29 cellular contexts compared by ENCODE assay signal in the genomic region with DNA sequence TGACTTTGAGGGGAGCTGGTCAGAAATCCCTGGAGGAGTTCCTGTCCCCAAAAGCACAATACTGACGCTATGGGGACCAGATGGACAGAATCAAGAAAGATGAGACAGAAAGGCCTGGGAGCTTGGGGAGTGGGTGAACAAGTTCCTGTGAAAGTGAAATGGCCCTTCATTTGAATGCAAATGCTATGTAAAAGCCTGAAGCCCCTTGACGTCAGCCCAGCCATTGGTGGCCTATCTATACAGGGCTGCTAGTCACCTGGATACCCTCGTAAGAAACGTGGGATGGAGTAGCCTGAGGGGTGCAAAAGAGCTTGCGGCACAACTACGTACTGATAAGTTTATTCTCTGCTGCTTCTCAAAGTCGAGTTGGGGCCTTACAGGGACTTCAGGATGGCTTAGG. TPM values are rescaled to one million over a fixed set of nuclear protein-coding genes. Genes with fewer than 3 reads are reported as not detected.
"Had no signal": no experiment of that assay in that cellular context is flagged by ENCODE, and none has a peak within 500 bp of the region (broad histone marks: within the 10 kb centered on the region; RNA-seq: fewer than 3 reads in every experiment).

A gene with protein sequence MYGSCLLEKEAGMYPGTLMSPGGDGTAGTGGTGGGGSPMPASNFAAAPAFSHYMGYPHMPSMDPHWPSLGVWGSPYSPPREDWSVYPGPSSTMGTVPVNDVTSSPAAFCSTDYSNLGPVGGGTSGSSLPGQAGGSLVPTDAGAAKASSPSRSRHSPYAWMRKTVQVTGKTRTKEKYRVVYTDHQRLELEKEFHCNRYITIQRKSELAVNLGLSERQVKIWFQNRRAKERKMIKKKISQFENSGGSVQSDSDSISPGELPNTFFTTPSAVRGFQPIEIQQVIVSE (plus strand): TSS at position 223 of the 400 bp plus-strand sequence. CDS start 201 bp downstream, outside the sequence.

- ATAC-seq: activated T-cell treated with anti-CD3 and anti-CD28 coated beads, Interleukin-2, amount 50 U/mL, for 72 hours; gastrocnemius medialis; natural killer cell; stimulated activated naive B cell treated with anti-CD40 and anti-IgM and Interleukin-4, amounts not matched to agents 10 μg/mL and 1 μg/mL and 100 μg/mL, for 72 hours had no signal

- H3K36me3 Mint-ChIP-seq: activated naive CD4-positive, alpha-beta T cell treated with anti-CD3 and anti-CD28 coated beads, Interleukin-2, amount 10 ng/mL, durations not matched to agents 7 days and 5 days; brain; mesothelial cell of epicardium; natural killer cell; stimulated activated naive B cell treated with anti-CD40 and anti-IgM and Interleukin-4, amounts not matched to agents 10 μg/mL and 1 μg/mL and 100 μg/mL, for 72 hours had no signal

- H3K4me1 ChIP-seq: esophagus squamous epithelium, gastrocnemius medialis, left ventricle myocardium inferior, prostate gland, transverse colon, uterus had no signal

- H3K4me1 Mint-ChIP-seq: activated naive CD4-positive, alpha-beta T cell treated with anti-CD3 and anti-CD28 coated beads, Interleukin-2, amount 10 ng/mL, durations not matched to agents 7 days and 5 days; brain; natural killer cell; stimulated activated naive B cell treated with anti-CD40 and anti-IgM and Interleukin-4, amounts not matched to agents 10 μg/mL and 1 μg/mL and 100 μg/mL, for 72 hours had no signal

- H3K36me3 ChIP-seq: esophagus squamous epithelium, gastrocnemius medialis, heart left ventricle, left ventricle myocardium inferior, neutrophil, ovary, prostate gland, transverse colon, uterus had no signal

- H3K4me3 Mint-ChIP-seq: activated naive CD4-positive, alpha-beta T cell treated with anti-CD3 and anti-CD28 coated beads, Interleukin-2, amount 10 ng/mL, durations not matched to agents 7 days and 5 days; mesothelial cell of epicardium; natural killer cell; stimulated activated naive B cell treated with anti-CD40 and anti-IgM and Interleukin-4, amounts not matched to agents 10 μg/mL and 1 μg/mL and 100 μg/mL, for 72 hours had no signal

- DNase-seq: activated CD4-positive, alpha-beta T cell treated with anti-CD3 and anti-CD28 coated beads for 4 hours; activated CD4-positive, alpha-beta T cell treated with anti-CD3 and anti-CD28 coated beads, Interleukin-2, amount 50 U/mL, for 48 hours; activated CD4-positive, CD25-positive, alpha-beta regulatory T cell; activated effector memory CD4-positive, alpha-beta T cell treated with anti-CD3 and anti-CD28 coated beads, Interleukin-2, amount 50 U/mL, for 16 hours; activated naive CD4-positive, alpha-beta T cell treated with anti-CD3 and anti-CD28 coated beads, Interleukin-2, amount 10 ng/mL, durations not matched to agents 7 days and 5 days; activated T-cell treated with anti-CD3 and anti-CD28 coated beads, Interleukin-2, amount 50 U/mL, for 72 hours; central memory CD4-positive, alpha-beta T cell; dorsolateral prefrontal cortex; esophagus squamous epithelium; gastrocnemius medialis; heart left ventricle; left ventricle myocardium inferior; natural killer cell; ovary; stimulated activated CD4-positive, alpha-beta T cell treated with anti-CD3 and anti-CD28 coated beads, Interleukin-2, amount 100 ng/mL, for 48 hours; stimulated activated CD8-positive, alpha-beta memory T cell treated with anti-CD3 and anti-CD28 coated beads, Interleukin-4, amount 100 ng/mL, for 48 hours; stimulated activated naive B cell treated with anti-CD40 and anti-IgM and Interleukin-4, amounts not matched to agents 10 μg/mL and 1 μg/mL and 100 μg/mL, for 72 hours; T-helper 1 cell; T-helper 9 cell; transverse colon; uterus had no signal

- H3K4me3 ChIP-seq: ovary, prostate gland, transverse colon, uterus had no signal

- H3K9me3 Mint-ChIP-seq: activated T-cell treated with anti-CD3 and anti-CD28 coated beads, Interleukin-2, amount 50 U/mL, for 72 hours; natural killer cell had no signal

- H3K27ac ChIP-seq: dorsolateral prefrontal cortex, esophagus squamous epithelium, gastrocnemius medialis, heart left ventricle, left ventricle myocardium inferior, neutrophil, ovary, prostate gland, transverse colon, uterus had no signal

- H3K27me3 ChIP-seq: ovary, transverse colon, uterus had no signal

- H3K9me3 ChIP-seq: esophagus squamous epithelium, gastrocnemius medialis, heart left ventricle, left ventricle myocardium inferior, neutrophil, ovary, prostate gland, transverse colon, uterus had no signal

- H3K27ac Mint-ChIP-seq: activated naive CD4-positive, alpha-beta T cell treated with anti-CD3 and anti-CD28 coated beads, Interleukin-2, amount 10 ng/mL, durations not matched to agents 7 days and 5 days; activated T-cell treated with anti-CD3 and anti-CD28 coated beads, Interleukin-2, amount 50 U/mL, for 72 hours; brain; mesothelial cell of epicardium; natural killer cell; stimulated activated naive B cell treated with anti-CD40 and anti-IgM and Interleukin-4, amounts not matched to agents 10 μg/mL and 1 μg/mL and 100 μg/mL, for 72 hours had no signal

RNA-seq across cellular contexts. Expression of the gene that starts here (rescaled TPM):
- total RNA-seq: activated T-cell treated with anti-CD3 and anti-CD28 coated beads, Interleukin-2, amount 50 U/mL, for 72 hours; aorta; dorsolateral prefrontal cortex; esophagus squamous epithelium; gastrocnemius medialis; heart left ventricle; left ventricle myocardium inferior; lung microvascular endothelial cell; mesothelial cell of epicardium; natural killer cell; ovary; temporal lobe; transverse colon; uterus had no signal
- polyA plus RNA-seq: adipose tissue, aorta, heart left ventricle, ovary had no signal
